In the genomic region with DNA sequence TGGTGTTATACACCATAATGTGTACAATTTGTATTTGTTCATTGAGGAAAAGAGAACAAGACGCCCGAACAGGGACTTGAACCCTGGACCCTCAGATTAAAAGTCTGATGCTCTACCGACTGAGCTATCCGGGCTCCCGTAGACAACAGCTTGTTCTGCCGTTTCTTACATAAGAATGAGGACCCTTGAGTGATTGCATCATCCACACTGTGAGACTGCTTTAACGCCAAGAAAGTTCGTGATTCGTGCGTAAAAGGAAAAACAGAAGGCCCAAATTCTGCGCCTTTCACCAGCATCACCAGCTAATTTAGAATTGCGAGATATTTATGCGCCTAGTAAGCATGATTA, we compare ENCODE assay signal across 8 cellular contexts. TPM values are rescaled to one million over a fixed set of nuclear protein-coding genes. Genes with fewer than 3 reads are reported as not detected.
A peak's percentile ranks its signal among the peaks of the same experiment; 100 is the strongest.
DNase-seq lines count a peak whose midpoint lies in the region; ATAC-seq and TF ChIP-seq lines count a peak whose summit lies in the region.

No MANE protein-coding gene starts in this region.

- no peaks in the 10 kb centered on the region for H3K9me3 ChIP-seq in esophagus muscularis mucosa

- H3K27me3 Mint-ChIP-seq in naive B cell, result peaks cover 0 to 10% (median 6%) of the 10 kb centered on the region in 3 donors

- ATAC-seq in GM21717 (IDR thresholded peaks at IDR 0.05; ENCODE audit: unreplicated experiment) (peak; percentile 45), naive B cell (ENCODE audit: low read depth in 2 of 2) (peak; percentile 75 to 76)

- H3K4me3 Mint-ChIP-seq in naive B cell, result peak overlapping the region; percentile 90 to 97 (median 94)

- H3K4me1 Mint-ChIP-seq in naive B cell, result peaks cover 42 to 77% (median 65%) of the 10 kb centered on the region in 3 donors

- TF ChIP-seq CTCF in esophagus muscularis mucosa (IDR thresholded peaks at IDR 0.05), result no peak

- peak overlapping the region in 5 of 6 donors; percentile 96 to 100 (median 99) for H3K27ac Mint-ChIP-seq in naive B cell

- H3K4me3 ChIP-seq in esophagus muscularis mucosa, result peak overlapping the region; percentile 54 to 66 (median 60)

- DNase-seq in DMS 273 (lab: John Stamatoyannopoulos, UW; ENCODE audit: unreplicated experiment) (peak; percentile 96), KBM-7 (peak; percentile 96), OCI-M2 (lab: John Stamatoyannopoulos, UW; ENCODE audit: unreplicated experiment) (peak; percentile 93), esophagus muscularis mucosa (ENCODE audit: extremely low spot score) (peak; percentile 98), naive B cell (peak; percentile 91)
- DNase-seq in activated T-cell treated with anti-CD3 and anti-CD28 coated beads, Interleukin-2, amount 50 U/mL, for 1 hour, result peak; percentile 81
- DNase-seq in stimulated activated CD8-positive, alpha-beta memory T cell treated with anti-CD3 and anti-CD28 coated beads, Interleukin-7, amount 100 ng/mL, for 48 hours (ENCODE audit: extremely low read depth in 1 of 2, low read depth in 1 of 2), result peak; percentile 70 to 73

- no peak for TF ChIP-seq EP300 in esophagus muscularis mucosa (IDR thresholded peaks at IDR 0.05)

- H3K36me3 Mint-ChIP-seq in naive B cell, result peaks cover 6 to 8% of the 10 kb centered on the region in 2 donors

- H3K27me3 ChIP-seq in esophagus muscularis mucosa, result no peaks in the 10 kb centered on the region

- peaks cover 0 to 11% (median 2%) of the 10 kb centered on the region in 7 donors for H3K9me3 Mint-ChIP-seq in naive B cell

- TF ChIP-seq POLR2A in esophagus muscularis mucosa (IDR thresholded peaks at IDR 0.05; ENCODE audit: low read depth), result no peak

- H3K4me1 ChIP-seq in esophagus muscularis mucosa, result peaks cover 7 to 25% (median 22%) of the 10 kb centered on the region in 4 donors

- intact Hi-C loops in esophagus muscularis mucosa (cut with DNase I), result no loop called here

- H3K27ac ChIP-seq in esophagus muscularis mucosa (replicated peaks in 1 of 4), result peak overlapping the region; percentile 87 to 90 (median 88)

- WGBS in esophagus muscularis mucosa, result 0% methylated on average over 13 of the region's 13 CpGs

- in situ Hi-C loops in KBM-7 (cut with MboI; ENCODE audit: low pct_unique_long_range_greater_than_20kb, low sequenced_read_pairs), result no loop called here

- no peaks in the 10 kb centered on the region for H3K36me3 ChIP-seq in esophagus muscularis mucosa

RNA-seq across cellular contexts. Expression of a gene that starts 9.3 kb away (rescaled TPM):
- 10 to 100 TPM; 21.6 to 51.1 (median 28.5) TPM for total RNA-seq in esophagus muscularis mucosa
- polyA plus RNA-seq in naive B cell (ENCODE audit: low read depth in 6 of 6), result 10 to 100 TPM; 12.6 to 50.8 (median 28.2) TPM

RNA-seq across cellular contexts. Expression of a gene that starts 12.3 kb away (rescaled TPM):
- total RNA-seq in esophagus muscularis mucosa, result 10 to 100 TPM; 10.8 to 15.8 (median 13.6) TPM
- 10 to 100 TPM in 3 of 6 donors, 1 to 10 TPM in 2, not detected in 1; 8.5 to 16.9 (median 10.6) TPM for polyA plus RNA-seq in naive B cell (ENCODE audit: low read depth in 6 of 6)

Comparison
In these comparisons a context has a peak if more than half of its experiments do, and no peak if none do; other contexts are left out.
1. Peak in every context shown above with its lines: DNase-seq, ATAC-seq, H3K4me3 ChIP-seq and H3K27ac ChIP-seq.